In genomic region chr6:136425793-136426192, GRCh38 we compare ENCODE assay signal across 25 cellular contexts.
"Had no signal": no experiment of that assay in that cellular context is flagged by ENCODE, and none has a peak within 500 bp of the region (broad histone marks: within the 10 kb centered on the region; RNA-seq: fewer than 3 reads in every experiment).

No MANE protein-coding gene starts in this region.

- DNase-seq: dermis blood vessel endothelial cell; effector memory CD8-positive, alpha-beta T cell; erythroblast; esophagus squamous epithelium; foreskin melanocyte; hypothalamus; immature natural killer cell; islet precursor cell; kidney glomerular epithelial cell; left ventricle myocardium superior; lower lobe of right lung; naive thymus-derived CD8-positive, alpha-beta T cell; nephron progenitor cell; nucleus accumbens; psoas muscle; right cardiac atrium; sigmoid colon; stimulated activated CD4-positive, alpha-beta T cell treated with anti-CD3 and anti-CD28 coated beads, Interleukin-2, amount 100 ng/mL, for 24 hours; stimulated activated CD4-positive, alpha-beta T cell treated with anti-CD3 and anti-CD28 coated beads, Interleukin-4, amount 100 ng/mL, for 4 hours; stimulated activated naive CD4-positive, alpha-beta T cell; stimulated activated naive CD8-positive, alpha-beta T cell treated with anti-CD3 and anti-CD28 coated beads, Interleukin-15, amount 100 ng/mL, for 72 hours; testis; tibial artery had no signal

- H3K27ac ChIP-seq: coronary artery, esophagus squamous epithelium, lower lobe of right lung, psoas muscle, sigmoid colon, testis, tibial artery had no signal

- H3K4me3 ChIP-seq: coronary artery, esophagus squamous epithelium, lower lobe of right lung, psoas muscle, sigmoid colon, testis, tibial artery had no signal

- FAIRE-seq: endometrium had no signal

- ATAC-seq: effector memory CD8-positive, alpha-beta T cell; left ventricle myocardium superior; lower lobe of right lung; naive thymus-derived CD8-positive, alpha-beta T cell; psoas muscle; right cardiac atrium; stimulated activated naive CD8-positive, alpha-beta T cell treated with anti-CD3 and anti-CD28 coated beads, Interleukin-15, amount 100 ng/mL, for 72 hours had no signal

- H3K27me3 ChIP-seq: esophagus squamous epithelium, sigmoid colon, testis, tibial artery had no signal
